ENCODE assay signal across 1 cellular context in genomic region chr6:136582702-136583471, GRCh38.
TF ChIP-seq lines count a peak whose summit lies in the region.

No MANE protein-coding gene starts in this region.

TF ChIP-seq in GM23338, 12 proteins besides CTCF, POLR2A, EP300 and RAD21 (continued from another document):
- no peak for TF ChIP-seq ZNF462 (CRISPR knock-in tag; IDR thresholded peaks at IDR 0.05)
